8 cellular contexts compared by ENCODE assay signal in genomic region chr2:206158563-206159345, GRCh38. TPM values are rescaled to one million over a fixed set of nuclear protein-coding genes. Genes with fewer than 3 reads are reported as not detected.
DNase-seq lines count a peak whose midpoint lies in the region; ATAC-seq and TF ChIP-seq lines count a peak whose summit lies in the region.

No MANE protein-coding gene starts in this region.

- TF ChIP-seq CTCF in KMS-11 (conservative IDR thresholded peaks at IDR 0.05; ENCODE audit: low read depth, low read length): no peak
- TF ChIP-seq CTCF in brain (conservative IDR thresholded peaks at IDR 0.05): no peak

- H3K27me3 ChIP-seq in KMS-11 (ENCODE audit: insufficient read depth, low read depth): no peaks in the 10 kb centered on the region
- no peaks in the 10 kb centered on the region for H3K27me3 ChIP-seq in layer of hippocampus (ENCODE audit: control insufficient read depth, insufficient read depth, low read length)
- no peaks in the 10 kb centered on the region for H3K27me3 ChIP-seq in stomach smooth muscle (ENCODE audit: control insufficient read depth in 1 of 2, insufficient read depth in 2 of 2, low read length in 2 of 2)

- H3K27ac ChIP-seq in KMS-11: peak overlapping the region; percentile 91
- H3K27ac ChIP-seq in layer of hippocampus (ENCODE audit: low read depth, low read length): peak overlapping the region; percentile 88
- H3K27ac ChIP-seq in stomach smooth muscle (ENCODE audit: low read length): peak overlapping the region; percentile 93

- peaks cover 55% of the 10 kb centered on the region for H3K36me3 Mint-ChIP-seq in brain

- peaks cover 4% of the 10 kb centered on the region; the same call in 1 of the 2 replicates for H4K20me1 ChIP-seq in KMS-11 (ENCODE audit: insufficient read depth)

- peak overlapping the region; percentile 47 for H3K4me2 ChIP-seq in KMS-11

- peaks cover 84% of the 10 kb centered on the region for H3K79me2 ChIP-seq in KMS-11 (ENCODE audit: insufficient read depth, low read depth)

- peaks cover 52% of the 10 kb centered on the region for H3K4me1 ChIP-seq in KMS-11 (ENCODE audit: low read depth, poor library complexity, severe bottlenecking)
- H3K4me1 ChIP-seq in stomach smooth muscle (ENCODE audit: control insufficient read depth, insufficient read depth, low read length): peaks cover 15% of the 10 kb centered on the region

- peak; percentile 14 for DNase-seq in GM04504 (ENCODE audit: low read depth)
- no peak for DNase-seq in DMS153 (lab: John Stamatoyannopoulos, UW)
- DNase-seq in T-helper 9 cell: no peak

- peak overlapping the region; percentile 52; the same call in 1 of the 2 replicates for H2AFZ ChIP-seq in KMS-11 (ENCODE audit: low read depth)

- H3K4me3 ChIP-seq in KMS-11 (IDR thresholded peaks at IDR 0.05; ENCODE audit: insufficient read depth, low read depth, low read length) (peak overlapping the region; percentile 83), stomach smooth muscle (ENCODE audit: low read length in 2 of 2) (peak overlapping the region; percentile 100)

- H3K27ac Mint-ChIP-seq in brain: peak overlapping the region; percentile 99 to 100 (median 100)

- H3K27me3 Mint-ChIP-seq in brain: peaks cover 18% of the 10 kb centered on the region

- H3K36me3 ChIP-seq in KMS-11 (ENCODE audit: insufficient read depth) (peaks cover 13% of the 10 kb centered on the region), stomach smooth muscle (ENCODE audit: control insufficient read depth in 2 of 2, insufficient read depth in 2 of 2, low read length in 2 of 2) (peaks cover 12 to 25% of the 10 kb centered on the region in 2 donors)

- H3K9me3 ChIP-seq in stomach smooth muscle (ENCODE audit: control insufficient read depth in 2 of 2, low read length in 2 of 2): no peaks in the 10 kb centered on the region

- peaks cover 0 to 3% (median 0%) of the 10 kb centered on the region in 5 experiments for H3K9me3 Mint-ChIP-seq in brain

- H3K4me1 Mint-ChIP-seq in brain: peaks cover 69% of the 10 kb centered on the region

- ATAC-seq in GM21717 (IDR thresholded peaks at IDR 0.05; ENCODE audit: unreplicated experiment): peak; percentile 11

- H3K4me3 Mint-ChIP-seq in brain: peak overlapping the region; percentile 91 to 100 (median 99)

- H3K9ac ChIP-seq in KMS-11 (peak overlapping the region; percentile 97), stomach smooth muscle (ENCODE audit: low read length in 2 of 2) (peak overlapping the region; percentile 99 to 100)

RNA-seq across cellular contexts. Expression of gene NDUFS1, which starts 0.5 kb away (rescaled TPM):
- 55.6 TPM for polyA plus RNA-seq in brain (ENCODE audit: insufficient read depth, low read depth, low replicate concordance)

RNA-seq across cellular contexts. Expression of gene EEF1B2, which starts 0.9 kb away (rescaled TPM):
- polyA plus RNA-seq in brain (ENCODE audit: insufficient read depth, low read depth, low replicate concordance): 333 TPM
